Comparison of ENCODE assay signal across 21 cellular contexts in the genomic region with DNA sequence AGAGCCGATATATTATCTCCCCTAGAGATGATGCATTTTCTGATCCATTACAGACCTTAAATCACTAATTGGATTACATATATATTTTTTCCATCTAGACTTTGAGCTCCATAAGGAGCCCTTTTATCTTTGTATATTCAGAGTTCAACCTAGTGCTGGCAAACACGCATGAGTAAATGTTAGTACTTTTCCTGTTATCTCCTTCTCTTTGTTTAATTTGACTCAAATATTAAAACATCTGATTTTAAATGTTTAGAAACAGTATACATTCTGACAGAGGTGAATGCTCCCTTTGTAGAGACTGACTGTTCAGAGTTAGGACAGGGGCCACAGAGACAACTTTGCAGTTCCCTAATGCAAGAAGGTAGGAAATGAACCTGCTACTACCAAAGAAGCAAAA. TPM values are rescaled to one million over a fixed set of nuclear protein-coding genes. Genes with fewer than 3 reads are reported as not detected.
DNase-seq lines count a peak whose midpoint lies in the region; ATAC-seq and TF ChIP-seq lines count a peak whose summit lies in the region.
"Had no signal": no experiment of that assay in that cellular context is flagged by ENCODE, and none has a peak within 500 bp of the region (broad histone marks: within the 10 kb centered on the region; RNA-seq: fewer than 3 reads in every experiment).

No MANE protein-coding gene starts in this region.

- peaks cover 14% of the 10 kb centered on the region for H3K4me1 ChIP-seq in IMR-90 (ENCODE audit: control insufficient read depth, insufficient read depth, low read length)
- peaks cover 12% of the 10 kb centered on the region for H3K4me1 ChIP-seq in hepatocyte (ENCODE audit: insufficient read depth)
- peaks cover 45% of the 10 kb centered on the region for H3K4me1 ChIP-seq in psoas muscle

- H3K36me3 ChIP-seq in IMR-90 (ENCODE audit: control insufficient read depth, insufficient read depth, low read length) (no peaks in the 10 kb centered on the region), hepatocyte (replicated peaks; ENCODE audit: insufficient read depth, low read depth) (no peaks in the 10 kb centered on the region), psoas muscle (ENCODE audit: insufficient read depth in 1 of 2, low read depth in 1 of 2) (no peaks in the 10 kb centered on the region)

- H3K14ac ChIP-seq in IMR-90 (replicated peaks; ENCODE audit: low read depth, low read length): no peak overlapping the region

- in situ Hi-C loops in IMR-90 (cut with MboI; ENCODE audit: low sequenced_read_pairs): no loop called here

- H3K79me1 ChIP-seq in IMR-90 (ENCODE audit: low read depth in 1 of 2, low read length in 2 of 2): peaks cover 14 to 28% of the 10 kb centered on the region in 2 experiments; a peak in 3 of 4 replicates

- no peak overlapping the region for H2BK20ac ChIP-seq in IMR-90 (ENCODE audit: low read depth, low read length)

- H4K5ac ChIP-seq in IMR-90 (ENCODE audit: low read depth, low read length): no peak overlapping the region

- H3K23ac ChIP-seq in IMR-90 (ENCODE audit: low read depth, low read length): no peak overlapping the region

- H4K8ac ChIP-seq in IMR-90 (ENCODE audit: low read depth in 2 of 2, low read length in 2 of 2): no peak overlapping the region

- H4K20me1 ChIP-seq in IMR-90 (ENCODE audit: insufficient read depth, low read length) (peaks cover 13% of the 10 kb centered on the region), hepatocyte (ENCODE audit: insufficient read depth, poor library complexity, severe bottlenecking) (no peaks in the 10 kb centered on the region)
- H4K20me1 ChIP-seq: BLaER1 had no signal

- H3K9me1 ChIP-seq in IMR-90 (ENCODE audit: insufficient read depth, low read length): peaks cover 14% of the 10 kb centered on the region

- no peak overlapping the region for H3K18ac ChIP-seq in IMR-90 (ENCODE audit: low read depth, low read length)

- no peak for TF ChIP-seq CTCF in IMR-90 (conservative IDR thresholded peaks at IDR 0.05; ENCODE audit: low read depth, low read length)
- TF ChIP-seq CTCF in hepatocyte (IDR thresholded peaks at IDR 0.05; ENCODE audit: poor library complexity): no peak
- TF ChIP-seq CTCF in psoas muscle (IDR thresholded peaks at IDR 0.05): no peak

- POLR2A ChIA-PET in IMR-90 (lab: Charles Lee; ENCODE audit: unreplicated experiment): no interaction called here

- no peaks in the 10 kb centered on the region for H3K79me2 ChIP-seq in hepatocyte

- DNase-seq in IMR-90 (no peak), SK-N-DZ (ENCODE audit: low spot score) (peak; percentile 7), hepatocyte (ENCODE audit: low spot score) (no peak), psoas muscle (no peak), NCI-H146 treated with DMSO at 0.1 percent for 48 hours (lab: John Stamatoyannopoulos, UW; ENCODE audit: unreplicated experiment) (no peak), epidermal melanocyte (ENCODE audit: insufficient read length, low spot score) (no peak), T1000 (lab: John Stamatoyannopoulos, UW) (no peak)
- DNase-seq: CD4-positive, CD25-positive, alpha-beta regulatory T cell; DMS153; DND-41; MM.1S; NCI-H1417; NCI-H1694 treated with DMSO at 0.1 percent for 48 hours; NCI-H2081 treated with DMSO at 0.1 percent for 48 hours; NCI-H748 treated with DMSO at 0.1 percent for 48 hours; SHP77 had no signal

- H4K91ac ChIP-seq in IMR-90 (ENCODE audit: insufficient read depth, low read depth, low read length): no peak overlapping the region

- H3K9ac ChIP-seq in IMR-90 (ENCODE audit: low read depth, low read length): no peak overlapping the region
- H3K9ac ChIP-seq: BLaER1, KMS-11 had no signal

- H2AK9ac ChIP-seq in IMR-90 (replicated peaks; ENCODE audit: low read depth, low read length, poor library complexity): no peak overlapping the region

- H3K9me3 ChIP-seq in IMR-90 (ENCODE audit: control insufficient read depth, insufficient read depth, low read length) (no peaks in the 10 kb centered on the region), hepatocyte (ENCODE audit: low read depth) (no peaks in the 10 kb centered on the region), psoas muscle (no peaks in the 10 kb centered on the region)
- H3K9me3 ChIP-seq: BLaER1 had no signal

- no peak overlapping the region for H3K56ac ChIP-seq in IMR-90 (ENCODE audit: extremely low read depth, insufficient read depth, low read length)

- no peak overlapping the region for H2AFZ ChIP-seq in IMR-90 (replicated peaks; ENCODE audit: low read length, poor library complexity)
- no peak overlapping the region for H2AFZ ChIP-seq in hepatocyte

- no peak overlapping the region for H2AK5ac ChIP-seq in IMR-90 (ENCODE audit: low read depth, low read length)

- no peaks in the 10 kb centered on the region for H3K27me3 ChIP-seq in IMR-90 (ENCODE audit: control insufficient read depth, insufficient read depth, low read length)
- H3K27me3 ChIP-seq in hepatocyte: no peaks in the 10 kb centered on the region
- H3K27me3 ChIP-seq in psoas muscle (ENCODE audit: insufficient read depth in 3 of 3, low read length in 2 of 3): no peaks in the 10 kb centered on the region
- H3K27me3 ChIP-seq: BLaER1 had no signal

- CTCF ChIA-PET in IMR-90 (lab: Yijun Ruan, JAX): no interaction called here

- no peak overlapping the region for H3K4ac ChIP-seq in IMR-90 (ENCODE audit: low read depth, low read length)

- no peak overlapping the region for H2BK120ac ChIP-seq in IMR-90 (ENCODE audit: low read depth, low read length)

- no peak overlapping the region for H2BK5ac ChIP-seq in IMR-90 (ENCODE audit: low read depth, low read length, poor library complexity, severe bottlenecking)

- H3K4me3 ChIP-seq in IMR-90 (ENCODE audit: insufficient read depth, low read depth, low read length): no peak overlapping the region
- no peak overlapping the region for H3K4me3 ChIP-seq in hepatocyte
- H3K4me3 ChIP-seq in psoas muscle: no peak overlapping the region
- H3K4me3 ChIP-seq: BLaER1 had no signal

- no peak for TF ChIP-seq POLR2A in IMR-90 (IDR thresholded peaks at IDR 0.05; ENCODE audit: low read depth, low read length)

- TF ChIP-seq RAD21 in IMR-90 (IDR thresholded peaks at IDR 0.05; ENCODE audit: low read length): no peak

- H3K4me2 ChIP-seq in IMR-90 (ENCODE audit: low read depth, low read length): 0 out of 2 replicates have a peak overlapping the region, but pooled peaks have one; percentile 36
- H3K4me2 ChIP-seq in hepatocyte: peak overlapping the region; percentile 5
- H3K4me2 ChIP-seq: BLaER1, KMS-11 had no signal

- intact Hi-C loops in IMR-90 (cut with micrococcal nuclease) (loop anchor here (5.0 kb wide), 1 partner anchor 38 kb away; a partner anchor contains a TSS), psoas muscle (cut with DNase I) (no loop called here)

- H3K27ac ChIP-seq in IMR-90 (ENCODE audit: insufficient read depth, low read length) (no peak overlapping the region), hepatocyte (no peak overlapping the region), psoas muscle (peak overlapping the region; percentile 62)
- H3K27ac ChIP-seq: BLaER1, KMS-11, RWPE1 had no signal

- H2BK15ac ChIP-seq in IMR-90 (ENCODE audit: low read depth, low read length): no peak overlapping the region

- dilution Hi-C loops in IMR-90 (cut with HindIII; ENCODE audit: low sequenced_read_pairs, unreplicated experiment): no loop called here

- no peaks in the 10 kb centered on the region for H3K9me2 ChIP-seq in hepatocyte (replicated peaks; ENCODE audit: insufficient read depth)

- ATAC-seq in IMR-90 (ENCODE audit: low read depth) (no peak; the same call in 1 of the 2 replicates), psoas muscle (no peak)
- ATAC-seq: HCT116, Panc1 had no signal

- WGBS in IMR-90 (ENCODE audit: extremely low coverage in 2 of 2, insufficient read length in 1 of 2), 2 experiments: no CpG with 5 or more reads among the region's 2 CpGs
- 54% methylated on average over 2 of the region's 2 CpGs for WGBS in hepatocyte (ENCODE audit: low lambda C conversion rate, missing lambda C conversion rate)
- WGBS in psoas muscle, 3 donors: 71 to 94% (median 75%) methylated on average over 2 of the region's 2 CpGs

- BruUV-seq in IMR-90 (replicated peaks; lab: Mats Ljungman, UMichigan): no TSS peak

TF ChIP-seq in IMR-90, 13 proteins besides CTCF, POLR2A, EP300 and RAD21 (continues in another document):
- TF ChIP-seq MXI1 (IDR thresholded peaks at IDR 0.05; ENCODE audit: borderline replicate concordance, low read depth, low read length): no peak
- TF ChIP-seq MAZ (IDR thresholded peaks at IDR 0.05; ENCODE audit: borderline replicate concordance, low read depth, low read length): no peak
- TF ChIP-seq CEBPB (IDR thresholded peaks at IDR 0.05; ENCODE audit: low read depth, low read length): no peak
- TF ChIP-seq CHD1 (IDR thresholded peaks at IDR 0.05; ENCODE audit: low read depth, low read length): no peak
- TF ChIP-seq, protein P1, sequence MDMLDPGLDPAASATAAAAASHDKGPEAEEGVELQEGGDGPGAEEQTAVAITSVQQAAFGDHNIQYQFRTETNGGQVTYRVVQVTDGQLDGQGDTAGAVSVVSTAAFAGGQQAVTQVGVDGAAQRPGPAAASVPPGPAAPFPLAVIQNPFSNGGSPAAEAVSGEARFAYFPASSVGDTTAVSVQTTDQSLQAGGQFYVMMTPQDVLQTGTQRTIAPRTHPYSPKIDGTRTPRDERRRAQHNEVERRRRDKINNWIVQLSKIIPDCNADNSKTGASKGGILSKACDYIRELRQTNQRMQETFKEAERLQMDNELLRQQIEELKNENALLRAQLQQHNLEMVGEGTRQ (IDR thresholded peaks at IDR 0.05; ENCODE audit: low read depth, low read length): no peak
- no peak for TF ChIP-seq NFE2L2 (IDR thresholded peaks at IDR 0.05; ENCODE audit: low read depth, low read length)
- no peak for TF ChIP-seq FOS (IDR thresholded peaks at IDR 0.05; ENCODE audit: low read depth, low read length)
- no peak for TF ChIP-seq BHLHE40 (IDR thresholded peaks at IDR 0.05; ENCODE audit: low read depth, low read length)
- TF ChIP-seq RFX5 (IDR thresholded peaks at IDR 0.05; ENCODE audit: low read depth, low read length): no peak
- TF ChIP-seq MAFK (IDR thresholded peaks at IDR 0.05; ENCODE audit: low read depth, low read length): no peak
- TF ChIP-seq SMC3 (IDR thresholded peaks at IDR 0.05; ENCODE audit: low read depth, low read length): no peak

RNA-seq across cellular contexts. Expression of a gene that starts 37.1 kb away (rescaled TPM):
- total RNA-seq in IMR-90 (2012; rRNA removed): 63.3 and 77.8 TPM in 2 replicates
- 33.7 and 36.6 TPM in 2 replicates for polyA plus RNA-seq in IMR-90 (2012; rRNA removed)
- 9.4 and 19.0 TPM in 2 replicates for polyA plus RNA-seq in IMR-90 (2012; cell fraction: cytosol; rRNA removed)
- polyA plus RNA-seq in IMR-90 (2012; cell fraction: nucleus; rRNA removed; ENCODE audit: low replicate concordance): 3.5 and 14.0 TPM in 2 replicates
- 49.7 and 55.7 TPM in 2 replicates for polyA plus RNA-seq in SK-N-DZ (2014; cell fraction: cytosol; rRNA removed)
- 24.1 and 25.5 TPM in 2 replicates for polyA plus RNA-seq in SK-N-DZ (2014; cell fraction: nucleus; rRNA removed)
- 11.8 and 17.8 TPM in 2 replicates for total RNA-seq in hepatocyte
- 17.3 and 18.4 TPM in 2 replicates for polyA plus RNA-seq in hepatocyte
- 10 to 100 TPM; 40.3 to 52.3 (median 45.3) TPM for total RNA-seq in psoas muscle
- 10 to 100 TPM; 36.9 to 52.7 (median 43.3) TPM for polyA plus RNA-seq in psoas muscle
